ENCODE assay signal across 22 cellular contexts in the genomic region with DNA sequence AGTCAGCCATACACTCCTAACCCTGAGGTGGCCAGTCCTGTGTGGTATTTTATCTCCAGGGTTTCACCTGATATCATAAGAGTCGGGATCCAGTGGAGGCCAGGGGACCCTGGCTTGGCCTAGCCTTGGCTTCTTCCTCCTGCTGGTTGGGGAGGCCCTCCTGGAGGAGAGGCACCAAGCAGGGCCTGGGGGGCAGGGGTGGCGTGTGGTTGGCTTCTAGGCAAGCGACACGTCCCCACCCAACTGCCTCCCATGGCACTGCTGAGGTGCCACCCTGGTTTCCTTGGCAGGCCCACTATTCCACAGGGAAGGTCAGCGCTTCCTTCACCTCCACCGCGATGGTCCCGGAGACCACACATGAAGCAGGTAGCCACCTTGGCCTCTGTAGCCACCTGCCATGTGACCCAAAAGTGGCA. TPM values are rescaled to one million over a fixed set of nuclear protein-coding genes. Genes with fewer than 3 reads are reported as not detected.
A peak's percentile ranks its signal among the peaks of the same experiment; 100 is the strongest.
DNase-seq lines count a peak whose midpoint lies in the region; ATAC-seq, FAIRE-seq and TF ChIP-seq lines count a peak whose summit lies in the region.
"Had no signal": no experiment of that assay in that cellular context is flagged by ENCODE, and none has a peak within 500 bp of the region (broad histone marks: within the 10 kb centered on the region; RNA-seq: fewer than 3 reads in every experiment).

No MANE protein-coding gene starts in this region.

- TF ChIP-seq POLR2A in body of pancreas (IDR thresholded peaks at IDR 0.05) (no peak), Peyer's patch (IDR thresholded peaks at IDR 0.05) (no peak)

- peaks cover 85% of the 10 kb centered on the region for H3K4me1 ChIP-seq in body of pancreas
- H3K4me1 ChIP-seq in pancreas, result peaks cover 29 to 33% (median 31%) of the 10 kb centered on the region in 3 donors
- H3K4me1 ChIP-seq in Peyer's patch, result no peaks in the 10 kb centered on the region
- H3K4me1 ChIP-seq: BE2C, Caco-2 had no signal

- no peak overlapping the region for H3K4me3 ChIP-seq in body of pancreas
- no peak overlapping the region for H3K4me3 ChIP-seq in pancreas
- H3K4me3 ChIP-seq in Peyer's patch, result no peak overlapping the region
- H3K4me3 ChIP-seq: BLaER1 treated with 17β-estradiol and CSF1 and Interleukin-3, amounts not matched to agents 10 nM and 100 nM had no signal

- H3K27ac ChIP-seq in body of pancreas (peak overlapping the region; percentile 80 to 89 (median 86)), pancreas (peak overlapping the region; percentile 67 to 84 (median 74)), Peyer's patch (no peak overlapping the region)
- H3K27ac ChIP-seq: C4-2B had no signal

- no peak for FAIRE-seq in pancreas (lab: Jason Lieb, UNC)
- FAIRE-seq: A204.1, G401.6, GM12891, GM19239 had no signal

- 67 to 74% methylated on average over 1 to 8 of the region's 8 CpGs for WGBS in body of pancreas, 2 donors
- 86 to 90% methylated on average over 6 to 8 of the region's 8 CpGs for WGBS in pancreas, 2 donors

- ATAC-seq in body of pancreas (no peak), pancreas (no peak), GM21529 (IDR thresholded peaks at IDR 0.05; ENCODE audit: unreplicated experiment) (no peak)
- ATAC-seq: CD8-positive, alpha-beta T cell had no signal

- H3K36me3 ChIP-seq in body of pancreas (replicated peaks in 1 of 2; ENCODE audit: insufficient read depth in 1 of 2, low read depth in 2 of 2) (peaks cover 0 to 7% of the 10 kb centered on the region in 2 donors), pancreas (peaks cover 0 to 11% (median under 1%) of the 10 kb centered on the region in 3 donors), Peyer's patch (peaks cover 0 to 81% (median 0%) of the 10 kb centered on the region in 3 donors)

- TF ChIP-seq CTCF in body of pancreas (IDR thresholded peaks at IDR 0.05), result no peak
- TF ChIP-seq CTCF in pancreas (IDR thresholded peaks at IDR 0.05), result no peak
- TF ChIP-seq CTCF in Peyer's patch (IDR thresholded peaks at IDR 0.05), result no peak

- DNase-seq in D341Med (ENCODE audit: low spot score) (peak; percentile 19), body of pancreas (peak in 1 of 4 donors; percentile 33), pancreas (peak in 1 of 6 donors; percentile 56), DMS 273 (lab: John Stamatoyannopoulos, UW; ENCODE audit: unreplicated experiment) (no peak), Peyer's patch (no peak)
- no peak for DNase-seq in activated CD4-positive, alpha-beta T cell treated with anti-CD3 and anti-CD28 coated beads for 1 hour
- DNase-seq: 8988T; ACHN; BE2C; Caco-2; Calu3; CD4-positive, alpha-beta T cell; CD8-positive, alpha-beta T cell; DMS79 treated with DMSO at 0.1 percent for 48 hours; GF-D8 had no signal

- H3K9me3 ChIP-seq in body of pancreas (no peaks in the 10 kb centered on the region), pancreas (no peaks in the 10 kb centered on the region), Peyer's patch (no peaks in the 10 kb centered on the region)
- H3K9me3 ChIP-seq: BE2C; BLaER1 treated with 17β-estradiol and CSF1 and Interleukin-3, amounts not matched to agents 10 nM and 100 nM; Caco-2 had no signal

- intact Hi-C loops in body of pancreas (cut with DNase I) (no loop called here), pancreas (cut with DNase I) (no loop called here)

- H3K27me3 ChIP-seq in body of pancreas (no peaks in the 10 kb centered on the region), pancreas (no peaks in the 10 kb centered on the region), Peyer's patch (no peaks in the 10 kb centered on the region)
- H3K27me3 ChIP-seq: BE2C; BLaER1 treated with 17β-estradiol and CSF1 and Interleukin-3, amounts not matched to agents 10 nM and 100 nM had no signal

RNA-seq across cellular contexts. Expression of a gene that starts 20.4 kb away (rescaled TPM):
- 10 to 100 TPM; 44.9 to 94.9 TPM for total RNA-seq in body of pancreas
- total RNA-seq in pancreas, result 10 to 100 TPM; 21.1 to 33.5 (median 27.7) TPM
- polyA plus RNA-seq in pancreas, result 10 to 100 TPM; 54.2 to 57.0 TPM
- total RNA-seq in Peyer's patch, result 100 to 1,000 TPM in 1 of 4 donors, 10 to 100 TPM in 3; 55.0 to 131 (median 92.4) TPM

RNA-seq across cellular contexts. Expression of a gene that starts 44.1 kb away (rescaled TPM):
- total RNA-seq in body of pancreas (100 to 1,000 TPM in 1 of 2 donors, 10 to 100 TPM in 1; 47.5 to 115 TPM), pancreas (10 to 100 TPM; 24.0 to 49.2 (median 33.4) TPM), Peyer's patch (10 to 100 TPM; 14.9 to 49.2 (median 30.0) TPM)
- 10 to 100 TPM; 33.1 to 47.7 TPM for polyA plus RNA-seq in pancreas

RNA-seq across cellular contexts. Expression of a gene that starts 49.4 kb away (rescaled TPM):
- 1 to 10 TPM; 1.6 to 4.4 TPM for total RNA-seq in body of pancreas
- 1 to 10 TPM; 2.0 to 7.2 (median 2.7) TPM for total RNA-seq in pancreas
- 1 to 10 TPM; 2.4 to 3.1 TPM for polyA plus RNA-seq in pancreas
- 1 to 10 TPM; 3.3 to 4.8 (median 3.4) TPM for total RNA-seq in Peyer's patch

RNA-seq across cellular contexts. Expression of a gene that starts 53.6 kb away (rescaled TPM):
- total RNA-seq in body of pancreas (under 1 TPM in 1 of 2 donors, not detected in 1; 0.52 TPM), pancreas (under 1 TPM in 5 of 6 donors, not detected in 1; 0.12 to 0.34 (median 0.19) TPM), Peyer's patch (1 to 10 TPM in 1 of 4 donors, under 1 TPM in 1, not detected in 2; 0.80 to 2.6 TPM)
- 1 to 10 TPM; 1.2 to 1.3 TPM for polyA plus RNA-seq in pancreas
- total RNA-seq: Caco-2, Calu3 had no signal

RNA-seq across cellular contexts. Expression of a gene that starts 56.4 kb away (rescaled TPM):
- 10 to 100 TPM; 45.7 to 63.0 TPM for total RNA-seq in body of pancreas
- total RNA-seq in pancreas, result 10 to 100 TPM; 11.2 to 22.5 (median 13.6) TPM
- polyA plus RNA-seq in pancreas, result 10 to 100 TPM; 23.8 to 25.1 TPM
- 10 to 100 TPM; 36.3 to 54.2 (median 38.8) TPM for total RNA-seq in Peyer's patch

Comparison
In these comparisons a context has a peak if more than half of its experiments do, and no peak if none do; other contexts are left out.
1. H3K27ac ChIP-seq: peak in body of pancreas (4 of 4) and pancreas (4 of 4); none in Peyer's patch (0 of 4).